Comparison of ENCODE assay signal across 15 cellular contexts in the genomic region with DNA sequence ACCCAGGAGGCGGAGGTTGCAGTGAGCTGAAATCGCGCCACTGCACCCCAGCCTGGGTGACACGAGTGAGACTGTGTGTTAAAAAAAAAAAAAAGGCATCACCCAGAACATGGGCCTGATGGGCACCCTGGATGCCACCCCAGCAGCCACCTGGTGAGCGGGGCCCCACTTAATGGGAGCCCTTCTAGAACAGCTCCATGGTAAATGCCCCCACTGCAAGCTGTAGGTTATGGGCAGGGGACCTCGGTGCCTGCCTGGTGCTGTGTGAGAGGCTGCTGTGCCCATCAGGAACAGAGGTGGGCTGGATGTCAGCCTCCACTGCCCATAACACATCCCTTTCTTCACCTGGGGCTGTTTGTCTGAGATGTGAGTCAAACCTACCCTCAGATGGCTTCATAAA.
DNase-seq lines count a peak whose midpoint lies in the region; ATAC-seq and TF ChIP-seq lines count a peak whose summit lies in the region.
"Had no signal": no experiment of that assay in that cellular context is flagged by ENCODE, and none has a peak within 500 bp of the region (broad histone marks: within the 10 kb centered on the region; RNA-seq: fewer than 3 reads in every experiment).

No MANE protein-coding gene starts in this region.

- H3K36me3 ChIP-seq in left ventricle myocardium inferior = no peaks in the 10 kb centered on the region
- H3K36me3 ChIP-seq in ascending aorta = no peaks in the 10 kb centered on the region
- no peaks in the 10 kb centered on the region for H3K36me3 ChIP-seq in upper lobe of right lung
- H3K36me3 ChIP-seq: SJSA1 had no signal

- H3K9me3 Mint-ChIP-seq in activated naive CD8-positive, alpha-beta T cell treated with anti-CD3 and anti-CD28 coated beads, Interleukin-2, amount 50 U/mL, for 24 hours = no peaks in the 10 kb centered on the region
- H3K9me3 Mint-ChIP-seq: IgD-negative memory B cell had no signal

- no peak overlapping the region for H3K4me3 Mint-ChIP-seq in activated naive CD8-positive, alpha-beta T cell treated with anti-CD3 and anti-CD28 coated beads, Interleukin-2, amount 50 U/mL, for 24 hours
- H3K4me3 Mint-ChIP-seq: IgD-negative memory B cell had no signal

- peaks cover 17% of the 10 kb centered on the region for H3K4me1 Mint-ChIP-seq in activated naive CD8-positive, alpha-beta T cell treated with anti-CD3 and anti-CD28 coated beads, Interleukin-2, amount 50 U/mL, for 24 hours

- no peaks in the 10 kb centered on the region for H3K9me3 ChIP-seq in left ventricle myocardium inferior (replicated peaks)
- H3K9me3 ChIP-seq in ascending aorta = no peaks in the 10 kb centered on the region
- H3K9me3 ChIP-seq in upper lobe of right lung = no peaks in the 10 kb centered on the region
- H3K9me3 ChIP-seq: A549, Caco-2, SJSA1 had no signal

- TF ChIP-seq CTCF in left ventricle myocardium inferior (IDR thresholded peaks at IDR 0.05; ENCODE audit: borderline replicate concordance) (no peak), ascending aorta (IDR thresholded peaks at IDR 0.05) (no peak), upper lobe of right lung (IDR thresholded peaks at IDR 0.05) (no peak)

- H3K4me3 ChIP-seq in left ventricle myocardium inferior = no peak overlapping the region
- H3K4me3 ChIP-seq in ascending aorta = no peak overlapping the region
- H3K4me3 ChIP-seq in upper lobe of right lung = no peak overlapping the region
- H3K4me3 ChIP-seq: A549, SJSA1 had no signal

- H3K27ac Mint-ChIP-seq in activated naive CD8-positive, alpha-beta T cell treated with anti-CD3 and anti-CD28 coated beads, Interleukin-2, amount 50 U/mL, for 24 hours = no peak overlapping the region
- H3K27ac Mint-ChIP-seq: IgD-negative memory B cell had no signal

- DNase-seq in left ventricle myocardium inferior (no peak), Right ventricle myocardium inferior (ENCODE audit: missing footprints) (no peak), ascending aorta (ENCODE audit: low spot score in 2 of 2) (no peak), mesenteric fat pad (ENCODE audit: low spot score) (peak; percentile 68), upper lobe of right lung (peak; percentile 41)
- DNase-seq in activated naive CD8-positive, alpha-beta T cell treated with anti-CD3 and anti-CD28 coated beads, Interleukin-2, amount 50 U/mL, for 24 hours = no peak
- DNase-seq: NCI-H1417 treated with DMSO at 0.1 percent for 48 hours, NCI-H2029, NCI-H510A treated with DMSO at 0.1 percent for 48 hours had no signal

- no peaks in the 10 kb centered on the region for H3K27me3 Mint-ChIP-seq in activated naive CD8-positive, alpha-beta T cell treated with anti-CD3 and anti-CD28 coated beads, Interleukin-2, amount 50 U/mL, for 24 hours
- H3K27me3 Mint-ChIP-seq: IgD-negative memory B cell had no signal

- intact Hi-C loops in left ventricle myocardium inferior (cut with micrococcal nuclease) = no loop called here
- intact Hi-C loops in Right ventricle myocardium inferior (cut with DNase I) = loop anchor here (2.0 to 5.0 kb wide), 4 partner anchors 98 to 295 kb away; partner anchors contain the start of gene MEF2A
- intact Hi-C loops in ascending aorta (cut with DNase I) = loop anchor here (10.0 kb wide), 1 partner anchor 295 kb away; no protein-coding TSS in a partner anchor
- intact Hi-C loops in upper lobe of right lung (cut with DNase I) = no loop called here

- H3K27ac ChIP-seq in left ventricle myocardium inferior (replicated peaks) (peak overlapping the region; percentile 71), ascending aorta (peak overlapping the region; percentile 69 to 80), upper lobe of right lung (peak overlapping the region; percentile 14)
- H3K27ac ChIP-seq: SJSA1 had no signal

- no peak for ATAC-seq in Right ventricle myocardium inferior
- ATAC-seq in upper lobe of right lung = no peak
- no peak for ATAC-seq in activated naive CD8-positive, alpha-beta T cell treated with anti-CD3 and anti-CD28 coated beads, Interleukin-2, amount 50 U/mL, for 24 hours
- no peak for ATAC-seq in HG03457 (IDR thresholded peaks at IDR 0.05; ENCODE audit: unreplicated experiment)
- ATAC-seq in HG03025 (IDR thresholded peaks at IDR 0.05; ENCODE audit: low FRiP score, unreplicated experiment) = no peak

- H3K27me3 ChIP-seq in left ventricle myocardium inferior (ENCODE audit: low read depth) = no peaks in the 10 kb centered on the region
- H3K27me3 ChIP-seq in ascending aorta = no peaks in the 10 kb centered on the region
- H3K27me3 ChIP-seq in upper lobe of right lung = no peaks in the 10 kb centered on the region
- H3K27me3 ChIP-seq: SJSA1 had no signal

- H3K4me1 ChIP-seq in left ventricle myocardium inferior = peaks cover 26% of the 10 kb centered on the region
- peaks cover 4 to 19% of the 10 kb centered on the region in 2 donors for H3K4me1 ChIP-seq in ascending aorta
- peaks cover 18% of the 10 kb centered on the region for H3K4me1 ChIP-seq in upper lobe of right lung
- H3K4me1 ChIP-seq: Caco-2, SJSA1 had no signal

- no peaks in the 10 kb centered on the region for H3K36me3 Mint-ChIP-seq in activated naive CD8-positive, alpha-beta T cell treated with anti-CD3 and anti-CD28 coated beads, Interleukin-2, amount 50 U/mL, for 24 hours (ENCODE audit: low read depth)
- H3K36me3 Mint-ChIP-seq: IgD-negative memory B cell had no signal

Comparison
In these comparisons a context has a peak if more than half of its experiments do, and no peak if none do; other contexts are left out.
1. intact Hi-C loops: an anchor here in Right ventricle myocardium inferior (2.0 to 5.0 kb wide) and ascending aorta (10.0 kb wide); none called in left ventricle myocardium inferior and upper lobe of right lung.
2. DNase-seq: peak in mesenteric fat pad (single experiment) and upper lobe of right lung (single experiment); none in left ventricle myocardium inferior (single experiment), Right ventricle myocardium inferior (single experiment), ascending aorta (0 of 2) and activated naive CD8-positive, alpha-beta T cell treated with anti-CD3 and anti-CD28 coated beads, Interleukin-2, amount 50 U/mL, for 24 hours (single experiment).
3. H3K27ac ChIP-seq: peak in every context shown above with its lines; median percentile 74 in ascending aorta; 71 in left ventricle myocardium inferior; 14 in upper lobe of right lung.